In genomic region chr11:127818625-127819024, GRCh38 we compare ENCODE assay signal across 19 cellular contexts.
A peak's percentile ranks its signal among the peaks of the same experiment; 100 is the strongest.
DNase-seq lines count a peak whose midpoint lies in the region; ATAC-seq and TF ChIP-seq lines count a peak whose summit lies in the region.
"Had no signal": no experiment of that assay in that cellular context is flagged by ENCODE, and none has a peak within 500 bp of the region (broad histone marks: within the 10 kb centered on the region; RNA-seq: fewer than 3 reads in every experiment).

No MANE protein-coding gene starts in this region.

- H3K79me2 ChIP-seq in DND-41 (ENCODE audit: insufficient read depth, low read length): no peaks in the 10 kb centered on the region
- no peaks in the 10 kb centered on the region for H3K79me2 ChIP-seq in Loucy (ENCODE audit: insufficient read depth, low read length)

- no peak overlapping the region for H3K4me3 ChIP-seq in DND-41 (ENCODE audit: low read depth in 1 of 2, low read length in 2 of 2)
- H3K4me3 ChIP-seq in Loucy (ENCODE audit: low read length, poor library complexity, severe bottlenecking): no peak overlapping the region
- no peak overlapping the region for H3K4me3 ChIP-seq in neuronal stem cell (ENCODE audit: low read length in 2 of 2)
- H3K4me3 ChIP-seq: A549, GM23248 had no signal

- no peak overlapping the region for H3K4ac ChIP-seq in neuronal stem cell (ENCODE audit: low read length)

- no peak overlapping the region for H2BK12ac ChIP-seq in neuronal stem cell (ENCODE audit: low read length)

- no peak for TF ChIP-seq CTCF in DND-41 (IDR thresholded peaks at IDR 0.05; ENCODE audit: borderline replicate concordance, extremely low read depth, low read length, poor library complexity, severe bottlenecking)
- TF ChIP-seq CTCF in Loucy (conservative IDR thresholded peaks at IDR 0.05; ENCODE audit: low read length): no peak
- no peak for TF ChIP-seq CTCF in activated CD8-positive, alpha-beta T cell treated with anti-CD3 and anti-CD28 coated beads for 36 hours (IDR thresholded peaks at IDR 0.05)
- TF ChIP-seq CTCF in WTC11 (IDR thresholded peaks at IDR 0.05): no peak

- peaks cover 5% of the 10 kb centered on the region for H3K27me3 Mint-ChIP-seq in activated CD8-positive, alpha-beta T cell treated with anti-CD3 and anti-CD28 coated beads for 36 hours
- no peaks in the 10 kb centered on the region for H3K27me3 Mint-ChIP-seq in WTC11 (ENCODE audit: low read depth)

- no CpG with 5 or more reads among the region's 3 CpGs for WGBS in neuronal stem cell (ENCODE audit: extremely low coverage in 2 of 2, insufficient read length in 2 of 2, insufficient replicate concordance in 1 of 2), 2 donors

- H2AFZ ChIP-seq in DND-41 (ENCODE audit: low read depth, low read length) (no peak overlapping the region), Loucy (ENCODE audit: low read length) (peak overlapping the region; percentile 22), neuronal stem cell (ENCODE audit: low read length) (peak overlapping the region; percentile 26)
- H2AFZ ChIP-seq: GM23248 had no signal

- no peak overlapping the region for H3K14ac ChIP-seq in neuronal stem cell (ENCODE audit: low read length)

- H3K18ac ChIP-seq in neuronal stem cell (ENCODE audit: low read length): no peak overlapping the region

- no peak overlapping the region for H3K23ac ChIP-seq in neuronal stem cell (ENCODE audit: low read depth, low read length, poor library complexity)

- H3K36me3 ChIP-seq in DND-41 (ENCODE audit: insufficient read depth, low read length) (no peaks in the 10 kb centered on the region), Loucy (ENCODE audit: insufficient read depth, low read length) (no peaks in the 10 kb centered on the region), neuronal stem cell (replicated peaks in 1 of 2; ENCODE audit: control insufficient read depth in 2 of 2, insufficient read depth in 2 of 2, low read length in 2 of 2) (no peaks in the 10 kb centered on the region)

- H3K27me3 ChIP-seq in DND-41 (ENCODE audit: insufficient read depth, low read length, poor library complexity) (no peaks in the 10 kb centered on the region), Loucy (ENCODE audit: insufficient read depth, low read length, poor library complexity, severe bottlenecking) (no peaks in the 10 kb centered on the region), neuronal stem cell (ENCODE audit: control insufficient read depth in 3 of 3, insufficient read depth in 3 of 3, low read depth in 1 of 3, low read length in 3 of 3) (no peaks in the 10 kb centered on the region)

- no peak overlapping the region for H3K4me3 Mint-ChIP-seq in activated CD8-positive, alpha-beta T cell treated with anti-CD3 and anti-CD28 coated beads for 36 hours
- no peak overlapping the region for H3K4me3 Mint-ChIP-seq in WTC11
- H3K4me3 Mint-ChIP-seq: CD4-positive, alpha-beta memory T cell had no signal

- no peak overlapping the region for H2BK15ac ChIP-seq in neuronal stem cell (ENCODE audit: low read length)

- intact Hi-C loops in activated CD8-positive, alpha-beta T cell treated with anti-CD3 and anti-CD28 coated beads for 36 hours (cut with micrococcal nuclease): no loop called here

- POLR2A ChIA-PET in activated CD8-positive, alpha-beta T cell treated with anti-CD3 and anti-CD28 coated beads for 36 hours (lab: Charles Lee): no interaction called here
- POLR2A ChIA-PET in WTC11 (lab: Charles Lee): interaction anchor here (0.6 kb wide), 1 partner anchor 643 kb away, joined by 3 read pairs; no protein-coding TSS in a partner anchor

- no peaks in the 10 kb centered on the region for H3K9me3 Mint-ChIP-seq in activated CD8-positive, alpha-beta T cell treated with anti-CD3 and anti-CD28 coated beads for 36 hours
- H3K9me3 Mint-ChIP-seq in WTC11: no peaks in the 10 kb centered on the region

- no peak overlapping the region for H3K9ac ChIP-seq in DND-41 (ENCODE audit: low read depth, low read length)
- no peak overlapping the region for H3K9ac ChIP-seq in Loucy (ENCODE audit: low read depth, low read length, poor library complexity, severe bottlenecking)
- no peak overlapping the region for H3K9ac ChIP-seq in neuronal stem cell (ENCODE audit: low read depth, low read length, poor library complexity)
- H3K9ac ChIP-seq: GM23248 had no signal

- H3K4me1 Mint-ChIP-seq in activated CD8-positive, alpha-beta T cell treated with anti-CD3 and anti-CD28 coated beads for 36 hours (ENCODE audit: low read depth): no peaks in the 10 kb centered on the region
- peaks cover 31% of the 10 kb centered on the region for H3K4me1 Mint-ChIP-seq in WTC11

- no peak overlapping the region for H2AK5ac ChIP-seq in neuronal stem cell (ENCODE audit: low read depth, low read length)

- no peak overlapping the region for H4K91ac ChIP-seq in neuronal stem cell (ENCODE audit: low read depth, low read length, poor library complexity)

- H3K27ac ChIP-seq in DND-41 (ENCODE audit: low read length) (no peak overlapping the region), neuronal stem cell (replicated peaks; ENCODE audit: low read length) (no peak overlapping the region)
- H3K27ac ChIP-seq: A549, GM23248 had no signal

- peaks cover 16% of the 10 kb centered on the region for H3K4me1 ChIP-seq in DND-41 (ENCODE audit: insufficient read depth, low read length)
- H3K4me1 ChIP-seq in Loucy (ENCODE audit: insufficient read depth, low read length, poor library complexity, severe bottlenecking): peaks cover 30% of the 10 kb centered on the region
- peaks cover 0 to 5% of the 10 kb centered on the region in 2 donors for H3K4me1 ChIP-seq in neuronal stem cell (ENCODE audit: control insufficient read depth in 2 of 2, insufficient read depth in 1 of 2, low read depth in 1 of 2, low read length in 2 of 2)
- H3K4me1 ChIP-seq: A549 had no signal

- H4K20me1 ChIP-seq in DND-41 (ENCODE audit: insufficient read depth, low read length) (no peaks in the 10 kb centered on the region), Loucy (ENCODE audit: insufficient read depth, low read length, poor library complexity, severe bottlenecking) (no peaks in the 10 kb centered on the region)

- no peak overlapping the region for H4K8ac ChIP-seq in neuronal stem cell (ENCODE audit: low read depth, low read length)

- H3K36me3 Mint-ChIP-seq in activated CD8-positive, alpha-beta T cell treated with anti-CD3 and anti-CD28 coated beads for 36 hours (ENCODE audit: low read depth): no peaks in the 10 kb centered on the region
- H3K36me3 Mint-ChIP-seq in WTC11: no peaks in the 10 kb centered on the region
- H3K36me3 Mint-ChIP-seq: CD4-positive, alpha-beta memory T cell had no signal

- H3K9me2 ChIP-seq in Loucy (replicated peaks; ENCODE audit: low read depth, low read length): no peaks in the 10 kb centered on the region

- no peaks in the 10 kb centered on the region for H3F3A ChIP-seq in Loucy (ENCODE audit: low read depth)

- DNase-seq in DND-41: peak; percentile 10
- peak; percentile 21 for DNase-seq in RPMI8226
- DNase-seq in neuronal stem cell (ENCODE audit: low spot score): no peak
- no peak for DNase-seq in activated CD8-positive, alpha-beta T cell treated with anti-CD3 and anti-CD28 coated beads for 36 hours
- DNase-seq in activated naive CD4-positive, alpha-beta T cell (lab: John Stamatoyannopoulos, UW): no peak
- no peak for DNase-seq in WTC11 (ENCODE audit: low spot score)
- DNase-seq: 8988T; ACHN; C1 segment of cervical spinal cord; Calu3; CD4-positive, alpha-beta memory T cell; COR-L47; DMS53; DMS79 treated with DMSO at 0.1 percent for 48 hours; H7; HCEC 1CT had no signal

- H3K27ac Mint-ChIP-seq in activated CD8-positive, alpha-beta T cell treated with anti-CD3 and anti-CD28 coated beads for 36 hours: no peak overlapping the region
- no peak overlapping the region for H3K27ac Mint-ChIP-seq in WTC11
- H3K27ac Mint-ChIP-seq: CD4-positive, alpha-beta memory T cell had no signal

- no peaks in the 10 kb centered on the region for H3K79me1 ChIP-seq in neuronal stem cell (ENCODE audit: low read depth, low read length)

- no peak overlapping the region for H2BK120ac ChIP-seq in neuronal stem cell (ENCODE audit: low read depth, low read length)

- CTCF ChIA-PET in activated CD8-positive, alpha-beta T cell treated with anti-CD3 and anti-CD28 coated beads for 36 hours (lab: Charles Lee): interaction anchor here (1.1 to 1.3 kb wide), 2 partner anchors 9 to 25 kb away, joined by 3 read pairs; no protein-coding TSS in a partner anchor
- CTCF ChIA-PET in WTC11 (lab: Charles Lee): no interaction called here

- H3K4me2 ChIP-seq in DND-41 (ENCODE audit: insufficient read depth, low read length) (no peak overlapping the region), Loucy (ENCODE audit: low read depth, low read length, poor library complexity, severe bottlenecking) (no peak overlapping the region), neuronal stem cell (ENCODE audit: insufficient read depth, low read length, poor library complexity, severe bottlenecking) (no peak overlapping the region)
- H3K4me2 ChIP-seq: A549 had no signal

- ATAC-seq in DND-41 (ENCODE audit: insufficient read depth, low read depth): peak; percentile 56; the same call in 1 of the 3 replicates
- no peak for ATAC-seq in activated CD8-positive, alpha-beta T cell treated with anti-CD3 and anti-CD28 coated beads for 36 hours
- ATAC-seq in WTC11: no peak
- ATAC-seq: A549 had no signal

- H3K9me3 ChIP-seq in DND-41 (ENCODE audit: insufficient read depth, low read length, severe bottlenecking) (no peaks in the 10 kb centered on the region), Loucy (ENCODE audit: insufficient read depth, low read depth, low read length) (no peaks in the 10 kb centered on the region), neuronal stem cell (replicated peaks in 1 of 2; ENCODE audit: control insufficient read depth in 2 of 2, insufficient read depth in 1 of 2, low read depth in 1 of 2, low read length in 2 of 2) (no peaks in the 10 kb centered on the region)
- H3K9me3 ChIP-seq: A549 had no signal

- H2BK5ac ChIP-seq in neuronal stem cell (ENCODE audit: low read length): no peak overlapping the region

TF ChIP-seq in WTC11, 78 proteins besides CTCF, POLR2A, EP300 and RAD21 (continues in another document):
- no peak for TF ChIP-seq STAT6 (CRISPR knock-in tag; conservative IDR thresholded peaks at IDR 0.05; ENCODE audit: low read depth)

Comparison
In these comparisons a context has a peak if more than half of its experiments do, and no peak if none do; other contexts are left out.
1. DNase-seq: peak in DND-41 (single experiment) and RPMI8226 (single experiment); none in neuronal stem cell (single experiment), activated CD8-positive, alpha-beta T cell treated with anti-CD3 and anti-CD28 coated beads for 36 hours (single experiment), activated naive CD4-positive, alpha-beta T cell (0 of 4) and WTC11 (single experiment).